Comparison of ENCODE assay signal across 1 cellular context in genomic region chr9:133335924-133336811, GRCh38.
TF ChIP-seq lines count a peak whose summit lies in the region.

SURF6 (minus strand) TSS chr9:133336188; CDS start chr9:133336132, 56 bp downstream.

TF ChIP-seq in K562, 482 proteins besides CTCF, POLR2A, EP300 and RAD21 (continued from another document and continues in another):
- peak; percentile 42; the same call in 1 of the 2 replicates for TF ChIP-seq MITF (IDR thresholded peaks at IDR 0.05)
- TF ChIP-seq PURB (CRISPR knock-in tag; IDR thresholded peaks at IDR 0.05; ENCODE audit: low read depth) = no peak
- TF ChIP-seq CREB3 (tag; conservative IDR thresholded peaks at IDR 0.05; ENCODE audit: low read depth) = peak; percentile 73; the same call in 1 of the 2 replicates
- TF ChIP-seq, protein P1, sequence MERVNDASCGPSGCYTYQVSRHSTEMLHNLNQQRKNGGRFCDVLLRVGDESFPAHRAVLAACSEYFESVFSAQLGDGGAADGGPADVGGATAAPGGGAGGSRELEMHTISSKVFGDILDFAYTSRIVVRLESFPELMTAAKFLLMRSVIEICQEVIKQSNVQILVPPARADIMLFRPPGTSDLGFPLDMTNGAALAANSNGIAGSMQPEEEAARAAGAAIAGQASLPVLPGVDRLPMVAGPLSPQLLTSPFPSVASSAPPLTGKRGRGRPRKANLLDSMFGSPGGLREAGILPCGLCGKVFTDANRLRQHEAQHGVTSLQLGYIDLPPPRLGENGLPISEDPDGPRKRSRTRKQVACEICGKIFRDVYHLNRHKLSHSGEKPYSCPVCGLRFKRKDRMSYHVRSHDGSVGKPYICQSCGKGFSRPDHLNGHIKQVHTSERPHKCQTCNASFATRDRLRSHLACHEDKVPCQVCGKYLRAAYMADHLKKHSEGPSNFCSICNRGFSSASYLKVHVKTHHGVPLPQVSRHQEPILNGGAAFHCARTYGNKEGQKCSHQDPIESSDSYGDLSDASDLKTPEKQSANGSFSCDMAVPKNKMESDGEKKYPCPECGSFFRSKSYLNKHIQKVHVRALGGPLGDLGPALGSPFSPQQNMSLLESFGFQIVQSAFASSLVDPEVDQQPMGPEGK (CRISPR knock-in tag; IDR thresholded peaks at IDR 0.05; ENCODE audit: borderline replicate concordance) = no peak
- 0 out of 2 replicates have a peak, but pooled peaks have one; percentile 51 for TF ChIP-seq ZNF165 (CRISPR knock-in tag; IDR thresholded peaks at IDR 0.05; ENCODE audit: borderline replicate concordance)
- TF ChIP-seq HMG20B (CRISPR knock-in tag; IDR thresholded peaks at IDR 0.05) = no peak
- 0 out of 2 replicates have a peak, but pooled peaks have one; percentile 58 for TF ChIP-seq NR4A1 (CRISPR knock-in tag; IDR thresholded peaks at IDR 0.05)
- TF ChIP-seq NR4A1 (tag; IDR thresholded peaks at IDR 0.05) = no peak
- TF ChIP-seq, protein P2, sequence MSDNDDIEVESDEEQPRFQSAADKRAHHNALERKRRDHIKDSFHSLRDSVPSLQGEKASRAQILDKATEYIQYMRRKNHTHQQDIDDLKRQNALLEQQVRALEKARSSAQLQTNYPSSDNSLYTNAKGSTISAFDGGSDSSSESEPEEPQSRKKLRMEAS (CRISPR knock-in tag; IDR thresholded peaks at IDR 0.05) = peak; percentile 99
- peak; percentile 100 for TF ChIP-seq ZBTB17 (CRISPR knock-in tag; IDR thresholded peaks at IDR 0.05)
- TF ChIP-seq ZNF431 (CRISPR knock-in tag; IDR thresholded peaks at IDR 0.05) = peak; percentile 58; the same call in 1 of the 2 replicates
- peak; percentile 100 for TF ChIP-seq NCOA4 (IDR thresholded peaks at IDR 0.05; ENCODE audit: partially characterized antibody)
- peak; percentile 98 for TF ChIP-seq GABPB1 (CRISPR knock-in tag; IDR thresholded peaks at IDR 0.05)
- TF ChIP-seq MYC (IDR thresholded peaks at IDR 0.05; ENCODE audit: low read depth, low read length) = peak; percentile 97
- TF ChIP-seq MYC (CRISPR knock-in tag; IDR thresholded peaks at IDR 0.05; ENCODE audit: borderline replicate concordance, low read depth) = peak; percentile 72; the same call in 1 of the 2 replicates
- peak; percentile 75; the same call in 1 of the 2 replicates for TF ChIP-seq ESRRA (IDR thresholded peaks at IDR 0.05; ENCODE audit: borderline replicate concordance, low read depth)
- TF ChIP-seq POLR2H (tag; IDR thresholded peaks at IDR 0.05; ENCODE audit: low read depth) = peak; percentile 70
- peak; percentile 58 for TF ChIP-seq FIP1L1 (IDR thresholded peaks at IDR 0.05; ENCODE audit: low read depth, low read length, poor library complexity, severe bottlenecking)
- TF ChIP-seq LCOR (CRISPR knock-in tag; IDR thresholded peaks at IDR 0.05) = peak; percentile 86
- peak; percentile 94; the same call in 1 of the 2 replicates for TF ChIP-seq KAT7 (CRISPR knock-in tag; IDR thresholded peaks at IDR 0.05; ENCODE audit: borderline replicate concordance)
- TF ChIP-seq ZNF384 (IDR thresholded peaks at IDR 0.05; ENCODE audit: low read depth, low read length) = 0 out of 2 replicates have a peak, but pooled peaks have one; percentile 16
- TF ChIP-seq FOSL1 (tag; conservative IDR thresholded peaks at IDR 0.05) = peak; percentile 34; the same call in 1 of the 2 replicates
- TF ChIP-seq HMG20A (CRISPR knock-in tag; conservative IDR thresholded peaks at IDR 0.05) = no peak
- TF ChIP-seq CC2D1A (IDR thresholded peaks at IDR 0.05) = no peak
- TF ChIP-seq RBM17 (IDR thresholded peaks at IDR 0.05; ENCODE audit: borderline replicate concordance, low read depth, low read length) = no peak
- TF ChIP-seq, protein P3, sequence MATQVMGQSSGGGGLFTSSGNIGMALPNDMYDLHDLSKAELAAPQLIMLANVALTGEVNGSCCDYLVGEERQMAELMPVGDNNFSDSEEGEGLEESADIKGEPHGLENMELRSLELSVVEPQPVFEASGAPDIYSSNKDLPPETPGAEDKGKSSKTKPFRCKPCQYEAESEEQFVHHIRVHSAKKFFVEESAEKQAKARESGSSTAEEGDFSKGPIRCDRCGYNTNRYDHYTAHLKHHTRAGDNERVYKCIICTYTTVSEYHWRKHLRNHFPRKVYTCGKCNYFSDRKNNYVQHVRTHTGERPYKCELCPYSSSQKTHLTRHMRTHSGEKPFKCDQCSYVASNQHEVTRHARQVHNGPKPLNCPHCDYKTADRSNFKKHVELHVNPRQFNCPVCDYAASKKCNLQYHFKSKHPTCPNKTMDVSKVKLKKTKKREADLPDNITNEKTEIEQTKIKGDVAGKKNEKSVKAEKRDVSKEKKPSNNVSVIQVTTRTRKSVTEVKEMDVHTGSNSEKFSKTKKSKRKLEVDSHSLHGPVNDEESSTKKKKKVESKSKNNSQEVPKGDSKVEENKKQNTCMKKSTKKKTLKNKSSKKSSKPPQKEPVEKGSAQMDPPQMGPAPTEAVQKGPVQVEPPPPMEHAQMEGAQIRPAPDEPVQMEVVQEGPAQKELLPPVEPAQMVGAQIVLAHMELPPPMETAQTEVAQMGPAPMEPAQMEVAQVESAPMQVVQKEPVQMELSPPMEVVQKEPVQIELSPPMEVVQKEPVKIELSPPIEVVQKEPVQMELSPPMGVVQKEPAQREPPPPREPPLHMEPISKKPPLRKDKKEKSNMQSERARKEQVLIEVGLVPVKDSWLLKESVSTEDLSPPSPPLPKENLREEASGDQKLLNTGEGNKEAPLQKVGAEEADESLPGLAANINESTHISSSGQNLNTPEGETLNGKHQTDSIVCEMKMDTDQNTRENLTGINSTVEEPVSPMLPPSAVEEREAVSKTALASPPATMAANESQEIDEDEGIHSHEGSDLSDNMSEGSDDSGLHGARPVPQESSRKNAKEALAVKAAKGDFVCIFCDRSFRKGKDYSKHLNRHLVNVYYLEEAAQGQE (CRISPR knock-in tag; IDR thresholded peaks at IDR 0.05; ENCODE audit: low read depth) = peak; percentile 47; the same call in 1 of the 2 replicates
- TF ChIP-seq CHD4 (IDR thresholded peaks at IDR 0.05; ENCODE audit: insufficient read depth, insufficient replicate concordance, low read depth, low read length, poor library complexity, severe bottlenecking) = no peak
- peak in 2 of 3 experiments; percentile 82 to 90 for TF ChIP-seq YY1 (IDR thresholded peaks at IDR 0.05; ENCODE audit: borderline replicate concordance in 1 of 3, control insufficient read depth in 1 of 3, extremely low read depth in 1 of 3, insufficient read depth in 3 of 3, insufficient read length in 1 of 3, insufficient replicate concordance in 2 of 3, low read depth in 1 of 3, low read length in 2 of 3)
- TF ChIP-seq IRF9 (tag; IDR thresholded peaks at IDR 0.05) = no peak
- TF ChIP-seq ARID1B (IDR thresholded peaks at IDR 0.05) = no peak
- no peak for TF ChIP-seq PTBP1 (IDR thresholded peaks at IDR 0.05; ENCODE audit: low read depth, low read length)
- peak; percentile 82 for TF ChIP-seq TBP (optimal IDR thresholded peaks at IDR 0.05; ENCODE audit: low read depth, low read length)
- TF ChIP-seq E2F1 (CRISPR knock-in tag; IDR thresholded peaks at IDR 0.05) = peak; percentile 89
- TF ChIP-seq ARHGAP35 (IDR thresholded peaks at IDR 0.05; ENCODE audit: partially characterized antibody) = no peak
- peak in 1 of 2 experiments; percentile 83; a peak in 1 of 3 replicates for TF ChIP-seq CBX3 (IDR thresholded peaks at IDR 0.05; ENCODE audit: borderline replicate concordance in 1 of 2, low read length in 2 of 2)
- TF ChIP-seq ZNF12 (CRISPR knock-in tag; IDR thresholded peaks at IDR 0.05) = 0 out of 2 replicates have a peak, but pooled peaks have one; percentile 49
- TF ChIP-seq CEBPG (CRISPR knock-in tag; IDR thresholded peaks at IDR 0.05) = 0 out of 2 replicates have a peak, but pooled peaks have one; percentile 4
- TF ChIP-seq CEBPG (tag; conservative IDR thresholded peaks at IDR 0.05 in 1 of 2, IDR thresholded peaks at IDR 0.05 in 1 of 2) = no peak
- TF ChIP-seq KDM5B (IDR thresholded peaks at IDR 0.05; ENCODE audit: insufficient replicate concordance, low read depth, low read length) = peak; percentile 68
- peak; percentile 20 for TF ChIP-seq ZFP36 (IDR thresholded peaks at IDR 0.05; ENCODE audit: low read depth, low read length, partially characterized antibody)
- TF ChIP-seq, protein P4, sequence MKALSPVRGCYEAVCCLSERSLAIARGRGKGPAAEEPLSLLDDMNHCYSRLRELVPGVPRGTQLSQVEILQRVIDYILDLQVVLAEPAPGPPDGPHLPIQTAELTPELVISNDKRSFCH (CRISPR knock-in tag; IDR thresholded peaks at IDR 0.05) = no peak
- TF ChIP-seq, protein P4 (tag; IDR thresholded peaks at IDR 0.05) = 0 out of 2 replicates have a peak, but pooled peaks have one; percentile 37
- 0 out of 2 replicates have a peak, but pooled peaks have one; percentile 35 for TF ChIP-seq TSHZ1 (CRISPR knock-in tag; IDR thresholded peaks at IDR 0.05)
- peak; percentile 97 for TF ChIP-seq L3MBTL2 (IDR thresholded peaks at IDR 0.05)
- no peak for TF ChIP-seq COPS2 (conservative IDR thresholded peaks at IDR 0.05)
- peak; percentile 47; the same call in 1 of the 2 replicates for TF ChIP-seq E2F4 (CRISPR knock-in tag; IDR thresholded peaks at IDR 0.05; ENCODE audit: low read depth)
- TF ChIP-seq, protein P5, sequence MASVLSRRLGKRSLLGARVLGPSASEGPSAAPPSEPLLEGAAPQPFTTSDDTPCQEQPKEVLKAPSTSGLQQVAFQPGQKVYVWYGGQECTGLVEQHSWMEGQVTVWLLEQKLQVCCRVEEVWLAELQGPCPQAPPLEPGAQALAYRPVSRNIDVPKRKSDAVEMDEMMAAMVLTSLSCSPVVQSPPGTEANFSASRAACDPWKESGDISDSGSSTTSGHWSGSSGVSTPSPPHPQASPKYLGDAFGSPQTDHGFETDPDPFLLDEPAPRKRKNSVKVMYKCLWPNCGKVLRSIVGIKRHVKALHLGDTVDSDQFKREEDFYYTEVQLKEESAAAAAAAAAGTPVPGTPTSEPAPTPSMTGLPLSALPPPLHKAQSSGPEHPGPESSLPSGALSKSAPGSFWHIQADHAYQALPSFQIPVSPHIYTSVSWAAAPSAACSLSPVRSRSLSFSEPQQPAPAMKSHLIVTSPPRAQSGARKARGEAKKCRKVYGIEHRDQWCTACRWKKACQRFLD (CRISPR knock-in tag; IDR thresholded peaks at IDR 0.05) = peak; percentile 90
